20 cellular contexts compared by ENCODE assay signal in genomic region chr1:5998051-5998905, GRCh38. TPM values are rescaled to one million over a fixed set of nuclear protein-coding genes. Genes with fewer than 3 reads are reported as not detected.
DNase-seq lines count a peak whose midpoint lies in the region; ATAC-seq and TF ChIP-seq lines count a peak whose summit lies in the region.
"Had no signal": no experiment of that assay in that cellular context is flagged by ENCODE, and none has a peak within 500 bp of the region (broad histone marks: within the 10 kb centered on the region; RNA-seq: fewer than 3 reads in every experiment).

No MANE protein-coding gene starts in this region.

- no peak for DNase-seq in activated naive CD4-positive, alpha-beta T cell treated with anti-CD3 and anti-CD28 coated beads, Interleukin-2, amount 10 ng/mL, durations not matched to agents 7 days and 5 days
- DNase-seq in activated naive CD4-positive, alpha-beta T cell (lab: John Stamatoyannopoulos, UW), result no peak
- peak; percentile 5 for DNase-seq in WTC11 (ENCODE audit: low spot score)
- peak; percentile 13 for DNase-seq in left ventricle myocardium superior
- peak; percentile 70 for DNase-seq in posterior vena cava (ENCODE audit: low spot score)
- no peak for DNase-seq in GM03348 (ENCODE audit: low spot score)
- DNase-seq in omental fat pad (ENCODE audit: low spot score), result no peak
- DNase-seq in activated T-helper 1 cell treated with anti-CD3 and anti-CD28 coated beads, Interleukin-12 subunit alpha, Interleukin-12 subunit beta, Interleukin-2, Interleukin-4 antibody, amounts not matched to agents 30 ng/mL and 10 ng/mL and 1 ng/mL, durations not matched to agents 14 hours and 24 hours and 36 hours (ENCODE audit: low spot score), result no peak
- DNase-seq: activated CD4-positive, alpha-beta T cell treated with anti-CD3 and anti-CD28 coated beads, Interleukin-2, amount 50 U/mL, for 1 hour; activated naive CD4-positive, alpha-beta T cell treated with anti-CD3 and anti-CD28 coated beads, Interleukin-2, amount 50 U/mL, for 16 hours; EL; GM23248; Kasumi-1; mesendoderm; naive B cell; NCI-H187 treated with DMSO at 0.1 percent for 48 hours; SHP77; stimulated activated CD4-positive, alpha-beta T cell treated with anti-CD3 and anti-CD28 coated beads, Interleukin-1b, Interleukin-23, amount 100 ng/mL, for 48 hours had no signal

- H3K4me1 Mint-ChIP-seq in activated naive CD4-positive, alpha-beta T cell treated with anti-CD3 and anti-CD28 coated beads, Interleukin-2, amount 10 ng/mL, durations not matched to agents 7 days and 5 days, result peaks cover 29% of the 10 kb centered on the region
- H3K4me1 Mint-ChIP-seq in WTC11, result peaks cover 13% of the 10 kb centered on the region
- peaks cover 28% of the 10 kb centered on the region for H3K4me1 Mint-ChIP-seq in activated T-helper 1 cell treated with anti-CD3 and anti-CD28 coated beads, Interleukin-12 subunit alpha, Interleukin-12 subunit beta, Interleukin-2, Interleukin-4 antibody, amounts not matched to agents 30 ng/mL and 10 ng/mL and 1 ng/mL, durations not matched to agents 14 hours and 24 hours and 36 hours (ENCODE audit: low read depth)

- no peak for TF ChIP-seq CTCF in WTC11 (IDR thresholded peaks at IDR 0.05)
- no peak for TF ChIP-seq CTCF in omental fat pad (IDR thresholded peaks at IDR 0.05)

- H3K4me3 Mint-ChIP-seq in activated naive CD4-positive, alpha-beta T cell treated with anti-CD3 and anti-CD28 coated beads, Interleukin-2, amount 10 ng/mL, durations not matched to agents 7 days and 5 days, result no peak overlapping the region
- no peak overlapping the region for H3K4me3 Mint-ChIP-seq in WTC11
- no peak overlapping the region for H3K4me3 Mint-ChIP-seq in activated T-helper 1 cell treated with anti-CD3 and anti-CD28 coated beads, Interleukin-12 subunit alpha, Interleukin-12 subunit beta, Interleukin-2, Interleukin-4 antibody, amounts not matched to agents 30 ng/mL and 10 ng/mL and 1 ng/mL, durations not matched to agents 14 hours and 24 hours and 36 hours
- H3K4me3 Mint-ChIP-seq: stimulated activated effector memory CD8-positive, alpha-beta T cell treated with anti-CD3 and anti-CD28 coated beads, Interleukin-12 subunit alpha, Interleukin-12 subunit beta, amount 100 ng/mL, for 72 hours had no signal

- POLR2A ChIA-PET in WTC11 (lab: Charles Lee), result no interaction called here

- no peaks in the 10 kb centered on the region for H3K9me3 Mint-ChIP-seq in activated naive CD4-positive, alpha-beta T cell treated with anti-CD3 and anti-CD28 coated beads, Interleukin-2, amount 10 ng/mL, durations not matched to agents 7 days and 5 days
- no peaks in the 10 kb centered on the region for H3K9me3 Mint-ChIP-seq in WTC11
- H3K9me3 Mint-ChIP-seq in activated T-helper 1 cell treated with anti-CD3 and anti-CD28 coated beads, Interleukin-12 subunit alpha, Interleukin-12 subunit beta, Interleukin-2, Interleukin-4 antibody, amounts not matched to agents 30 ng/mL and 10 ng/mL and 1 ng/mL, durations not matched to agents 14 hours and 24 hours and 36 hours, result no peaks in the 10 kb centered on the region
- H3K9me3 Mint-ChIP-seq: brain; naive B cell; stimulated activated effector memory CD8-positive, alpha-beta T cell treated with anti-CD3 and anti-CD28 coated beads, Interleukin-12 subunit alpha, Interleukin-12 subunit beta, amount 100 ng/mL, for 72 hours had no signal

- ATAC-seq in WTC11 (no peak), left ventricle myocardium superior (no peak), omental fat pad (ENCODE audit: low FRiP score) (no peak)
- ATAC-seq: stimulated activated effector memory CD8-positive, alpha-beta T cell treated with anti-CD3 and anti-CD28 coated beads, Interleukin-12 subunit alpha, Interleukin-12 subunit beta, amount 100 ng/mL, for 72 hours had no signal

- no peaks in the 10 kb centered on the region for H3K27me3 Mint-ChIP-seq in activated naive CD4-positive, alpha-beta T cell treated with anti-CD3 and anti-CD28 coated beads, Interleukin-2, amount 10 ng/mL, durations not matched to agents 7 days and 5 days
- H3K27me3 Mint-ChIP-seq in WTC11 (ENCODE audit: low read depth), result peaks cover 26% of the 10 kb centered on the region
- no peaks in the 10 kb centered on the region for H3K27me3 Mint-ChIP-seq in activated T-helper 1 cell treated with anti-CD3 and anti-CD28 coated beads, Interleukin-12 subunit alpha, Interleukin-12 subunit beta, Interleukin-2, Interleukin-4 antibody, amounts not matched to agents 30 ng/mL and 10 ng/mL and 1 ng/mL, durations not matched to agents 14 hours and 24 hours and 36 hours (ENCODE audit: insufficient read depth)
- H3K27me3 Mint-ChIP-seq: brain, naive B cell had no signal

- CTCF ChIA-PET in activated naive CD4-positive, alpha-beta T cell treated with anti-CD3 and anti-CD28 coated beads, Interleukin-2, amount 10 ng/mL, durations not matched to agents 7 days and 5 days (lab: Charles Lee), result no interaction called here
- CTCF ChIA-PET in WTC11 (lab: Charles Lee), result interaction anchor here (0.8 kb wide), 1 partner anchor 36 kb away, joined by 3 read pairs; no protein-coding TSS in a partner anchor

- H3K36me3 Mint-ChIP-seq in activated naive CD4-positive, alpha-beta T cell treated with anti-CD3 and anti-CD28 coated beads, Interleukin-2, amount 10 ng/mL, durations not matched to agents 7 days and 5 days, result peaks cover 18% of the 10 kb centered on the region
- H3K36me3 Mint-ChIP-seq in WTC11, result no peaks in the 10 kb centered on the region
- peaks cover 5% of the 10 kb centered on the region for H3K36me3 Mint-ChIP-seq in activated T-helper 1 cell treated with anti-CD3 and anti-CD28 coated beads, Interleukin-12 subunit alpha, Interleukin-12 subunit beta, Interleukin-2, Interleukin-4 antibody, amounts not matched to agents 30 ng/mL and 10 ng/mL and 1 ng/mL, durations not matched to agents 14 hours and 24 hours and 36 hours (ENCODE audit: low read depth)
- H3K36me3 Mint-ChIP-seq: brain had no signal

- peak overlapping the region; percentile 39 for H3K27ac Mint-ChIP-seq in activated naive CD4-positive, alpha-beta T cell treated with anti-CD3 and anti-CD28 coated beads, Interleukin-2, amount 10 ng/mL, durations not matched to agents 7 days and 5 days
- no peak overlapping the region for H3K27ac Mint-ChIP-seq in WTC11
- H3K27ac Mint-ChIP-seq in activated T-helper 1 cell treated with anti-CD3 and anti-CD28 coated beads, Interleukin-12 subunit alpha, Interleukin-12 subunit beta, Interleukin-2, Interleukin-4 antibody, amounts not matched to agents 30 ng/mL and 10 ng/mL and 1 ng/mL, durations not matched to agents 14 hours and 24 hours and 36 hours, result no peak overlapping the region

- intact Hi-C loops in left ventricle myocardium superior (cut with micrococcal nuclease) (no loop called here), posterior vena cava (cut with DNase I) (no loop called here)
- intact Hi-C loops in activated T-helper 1 cell treated with anti-CD3 and anti-CD28 coated beads, Interleukin-12 subunit alpha, Interleukin-12 subunit beta, Interleukin-2, Interleukin-4 antibody, amounts not matched to agents 30 ng/mL and 10 ng/mL and 1 ng/mL, durations not matched to agents 14 hours and 24 hours and 36 hours (cut with micrococcal nuclease), result loop anchor here (10.0 kb wide), 1 partner anchor 787 kb away; the partner anchor contains the start of gene CAMTA1

TF ChIP-seq in WTC11, 78 proteins besides CTCF, POLR2A, EP300 and RAD21:
- TF ChIP-seq TP53 (CRISPR knock-in tag; IDR thresholded peaks at IDR 0.05) (no peak), MAX (CRISPR knock-in tag; IDR thresholded peaks at IDR 0.05) (no peak), NR2C2 (CRISPR knock-in tag; IDR thresholded peaks at IDR 0.05) (no peak)

RNA-seq across cellular contexts. Expression of gene NPHP4, which starts 6.1 kb away (rescaled TPM):
- total RNA-seq in WTC11 (2021) (10.6 to 16.8 TPM (median 12.0 TPM) in 3 replicates), left ventricle myocardium superior (4.9 TPM), posterior vena cava (1 to 10 TPM; 6.9 to 7.7 TPM), omental fat pad (10 to 100 TPM; 13.7 to 29.3 (median 18.6) TPM)
- 18.3 and 18.6 TPM in 2 replicates for total RNA-seq in activated T-helper 1 cell treated with anti-CD3 and anti-CD28 coated beads, Interleukin-12 subunit alpha, Interleukin-12 subunit beta, Interleukin-2, Interleukin-4 antibody, amounts not matched to agents 30 ng/mL and 10 ng/mL and 1 ng/mL, durations not matched to agents 14 hours and 24 hours and 36 hours

RNA-seq across cellular contexts. Expression of gene KCNAB2, which starts 47.4 kb away (rescaled TPM):
- total RNA-seq in WTC11 (2021), result 9.3 to 10.3 TPM (median 9.6 TPM) in 3 replicates
- total RNA-seq in left ventricle myocardium superior, result 18.5 TPM
- total RNA-seq in posterior vena cava, result 10 to 100 TPM; 13.5 to 21.8 TPM
- total RNA-seq in omental fat pad, result 10 to 100 TPM in 3 of 4 donors, 1 to 10 TPM in 1; 9.9 to 42.2 (median 17.0) TPM
- 237 and 254 TPM in 2 replicates for total RNA-seq in activated T-helper 1 cell treated with anti-CD3 and anti-CD28 coated beads, Interleukin-12 subunit alpha, Interleukin-12 subunit beta, Interleukin-2, Interleukin-4 antibody, amounts not matched to agents 30 ng/mL and 10 ng/mL and 1 ng/mL, durations not matched to agents 14 hours and 24 hours and 36 hours

Comparison
In these comparisons a context has a peak if more than half of its experiments do, and no peak if none do; other contexts are left out.
1. DNase-seq: peak in WTC11 (single experiment), left ventricle myocardium superior (single experiment) and posterior vena cava (single experiment); none in activated naive CD4-positive, alpha-beta T cell treated with anti-CD3 and anti-CD28 coated beads, Interleukin-2, amount 10 ng/mL, durations not matched to agents 7 days and 5 days (single experiment), activated naive CD4-positive, alpha-beta T cell (0 of 4), GM03348 (single experiment), omental fat pad (single experiment) and activated T-helper 1 cell treated with anti-CD3 and anti-CD28 coated beads, Interleukin-12 subunit alpha, Interleukin-12 subunit beta, Interleukin-2, Interleukin-4 antibody, amounts not matched to agents 30 ng/mL and 10 ng/mL and 1 ng/mL, durations not matched to agents 14 hours and 24 hours and 36 hours (single experiment).